Comparison of ENCODE assay signal across 1 cellular context in the genomic region with DNA sequence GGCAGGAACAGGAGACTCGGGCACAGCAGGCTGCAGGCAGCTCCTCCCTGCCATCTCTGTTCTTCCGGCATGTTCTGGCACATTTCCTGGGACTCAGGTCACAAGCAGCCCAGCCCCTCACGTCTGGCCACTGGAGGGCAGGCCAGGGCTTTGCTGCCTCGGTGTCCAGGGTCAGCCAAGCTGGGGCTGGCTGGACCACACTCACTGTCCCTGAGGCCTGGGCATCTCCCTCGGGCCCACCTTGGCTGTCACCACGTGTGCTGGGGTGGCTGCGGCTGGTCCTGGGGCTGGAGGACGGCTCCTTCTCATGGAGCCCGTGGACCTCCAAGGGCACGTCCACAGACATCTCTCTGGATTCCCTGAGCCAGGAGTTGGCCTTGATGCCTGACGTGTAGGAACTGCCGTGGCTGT.
TF ChIP-seq lines count a peak whose summit lies in the region.

No MANE protein-coding gene starts in this region.

TF ChIP-seq in H1, 55 proteins besides CTCF, POLR2A, EP300 and RAD21 (continued from another document):
- TF ChIP-seq, protein P1, sequence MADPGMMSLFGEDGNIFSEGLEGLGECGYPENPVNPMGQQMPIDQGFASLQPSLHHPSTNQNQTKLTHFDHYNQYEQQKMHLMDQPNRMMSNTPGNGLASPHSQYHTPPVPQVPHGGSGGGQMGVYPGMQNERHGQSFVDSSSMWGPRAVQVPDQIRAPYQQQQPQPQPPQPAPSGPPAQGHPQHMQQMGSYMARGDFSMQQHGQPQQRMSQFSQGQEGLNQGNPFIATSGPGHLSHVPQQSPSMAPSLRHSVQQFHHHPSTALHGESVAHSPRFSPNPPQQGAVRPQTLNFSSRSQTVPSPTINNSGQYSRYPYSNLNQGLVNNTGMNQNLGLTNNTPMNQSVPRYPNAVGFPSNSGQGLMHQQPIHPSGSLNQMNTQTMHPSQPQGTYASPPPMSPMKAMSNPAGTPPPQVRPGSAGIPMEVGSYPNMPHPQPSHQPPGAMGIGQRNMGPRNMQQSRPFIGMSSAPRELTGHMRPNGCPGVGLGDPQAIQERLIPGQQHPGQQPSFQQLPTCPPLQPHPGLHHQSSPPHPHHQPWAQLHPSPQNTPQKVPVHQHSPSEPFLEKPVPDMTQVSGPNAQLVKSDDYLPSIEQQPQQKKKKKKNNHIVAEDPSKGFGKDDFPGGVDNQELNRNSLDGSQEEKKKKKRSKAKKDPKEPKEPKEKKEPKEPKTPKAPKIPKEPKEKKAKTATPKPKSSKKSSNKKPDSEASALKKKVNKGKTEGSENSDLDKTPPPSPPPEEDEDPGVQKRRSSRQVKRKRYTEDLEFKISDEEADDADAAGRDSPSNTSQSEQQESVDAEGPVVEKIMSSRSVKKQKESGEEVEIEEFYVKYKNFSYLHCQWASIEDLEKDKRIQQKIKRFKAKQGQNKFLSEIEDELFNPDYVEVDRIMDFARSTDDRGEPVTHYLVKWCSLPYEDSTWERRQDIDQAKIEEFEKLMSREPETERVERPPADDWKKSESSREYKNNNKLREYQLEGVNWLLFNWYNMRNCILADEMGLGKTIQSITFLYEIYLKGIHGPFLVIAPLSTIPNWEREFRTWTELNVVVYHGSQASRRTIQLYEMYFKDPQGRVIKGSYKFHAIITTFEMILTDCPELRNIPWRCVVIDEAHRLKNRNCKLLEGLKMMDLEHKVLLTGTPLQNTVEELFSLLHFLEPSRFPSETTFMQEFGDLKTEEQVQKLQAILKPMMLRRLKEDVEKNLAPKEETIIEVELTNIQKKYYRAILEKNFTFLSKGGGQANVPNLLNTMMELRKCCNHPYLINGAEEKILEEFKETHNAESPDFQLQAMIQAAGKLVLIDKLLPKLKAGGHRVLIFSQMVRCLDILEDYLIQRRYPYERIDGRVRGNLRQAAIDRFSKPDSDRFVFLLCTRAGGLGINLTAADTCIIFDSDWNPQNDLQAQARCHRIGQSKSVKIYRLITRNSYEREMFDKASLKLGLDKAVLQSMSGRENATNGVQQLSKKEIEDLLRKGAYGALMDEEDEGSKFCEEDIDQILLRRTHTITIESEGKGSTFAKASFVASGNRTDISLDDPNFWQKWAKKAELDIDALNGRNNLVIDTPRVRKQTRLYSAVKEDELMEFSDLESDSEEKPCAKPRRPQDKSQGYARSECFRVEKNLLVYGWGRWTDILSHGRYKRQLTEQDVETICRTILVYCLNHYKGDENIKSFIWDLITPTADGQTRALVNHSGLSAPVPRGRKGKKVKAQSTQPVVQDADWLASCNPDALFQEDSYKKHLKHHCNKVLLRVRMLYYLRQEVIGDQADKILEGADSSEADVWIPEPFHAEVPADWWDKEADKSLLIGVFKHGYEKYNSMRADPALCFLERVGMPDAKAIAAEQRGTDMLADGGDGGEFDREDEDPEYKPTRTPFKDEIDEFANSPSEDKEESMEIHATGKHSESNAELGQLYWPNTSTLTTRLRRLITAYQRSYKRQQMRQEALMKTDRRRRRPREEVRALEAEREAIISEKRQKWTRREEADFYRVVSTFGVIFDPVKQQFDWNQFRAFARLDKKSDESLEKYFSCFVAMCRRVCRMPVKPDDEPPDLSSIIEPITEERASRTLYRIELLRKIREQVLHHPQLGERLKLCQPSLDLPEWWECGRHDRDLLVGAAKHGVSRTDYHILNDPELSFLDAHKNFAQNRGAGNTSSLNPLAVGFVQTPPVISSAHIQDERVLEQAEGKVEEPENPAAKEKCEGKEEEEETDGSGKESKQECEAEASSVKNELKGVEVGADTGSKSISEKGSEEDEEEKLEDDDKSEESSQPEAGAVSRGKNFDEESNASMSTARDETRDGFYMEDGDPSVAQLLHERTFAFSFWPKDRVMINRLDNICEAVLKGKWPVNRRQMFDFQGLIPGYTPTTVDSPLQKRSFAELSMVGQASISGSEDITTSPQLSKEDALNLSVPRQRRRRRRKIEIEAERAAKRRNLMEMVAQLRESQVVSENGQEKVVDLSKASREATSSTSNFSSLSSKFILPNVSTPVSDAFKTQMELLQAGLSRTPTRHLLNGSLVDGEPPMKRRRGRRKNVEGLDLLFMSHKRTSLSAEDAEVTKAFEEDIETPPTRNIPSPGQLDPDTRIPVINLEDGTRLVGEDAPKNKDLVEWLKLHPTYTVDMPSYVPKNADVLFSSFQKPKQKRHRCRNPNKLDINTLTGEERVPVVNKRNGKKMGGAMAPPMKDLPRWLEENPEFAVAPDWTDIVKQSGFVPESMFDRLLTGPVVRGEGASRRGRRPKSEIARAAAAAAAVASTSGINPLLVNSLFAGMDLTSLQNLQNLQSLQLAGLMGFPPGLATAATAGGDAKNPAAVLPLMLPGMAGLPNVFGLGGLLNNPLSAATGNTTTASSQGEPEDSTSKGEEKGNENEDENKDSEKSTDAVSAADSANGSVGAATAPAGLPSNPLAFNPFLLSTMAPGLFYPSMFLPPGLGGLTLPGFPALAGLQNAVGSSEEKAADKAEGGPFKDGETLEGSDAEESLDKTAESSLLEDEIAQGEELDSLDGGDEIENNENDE (IDR thresholded peaks at IDR 0.05; ENCODE audit: insufficient replicate concordance, low read length): no peak
TF ChIP-seq in H1: peak in this region for 1.
